Comparison of ENCODE assay signal across 7 cellular contexts in genomic region chr7:74012842-74013249, GRCh38. TPM values are rescaled to one million over a fixed set of nuclear protein-coding genes. Genes with fewer than 3 reads are reported as not detected.
A peak's percentile ranks its signal among the peaks of the same experiment; 100 is the strongest.
DNase-seq lines count a peak whose midpoint lies in the region; ATAC-seq and TF ChIP-seq lines count a peak whose summit lies in the region.

No MANE protein-coding gene starts in this region.

- ATAC-seq in HG02884 (IDR thresholded peaks at IDR 0.05; ENCODE audit: unreplicated experiment), result peak; percentile 98
- peak; percentile 93 for ATAC-seq in RWPE2 (ENCODE audit: low read depth)
- peak; percentile 55 for ATAC-seq in stimulated activated effector memory CD8-positive, alpha-beta T cell treated with anti-CD3 and anti-CD28 coated beads, Interleukin-12 subunit alpha, Interleukin-12 subunit beta, amount 100 ng/mL, for 72 hours
- ATAC-seq in activated T-helper 17 cell treated with anti-CD3 and anti-CD28 coated beads, Interleukin-2, amount 50 U/mL, for 72 hours (replicated peaks), result no peak

- TF ChIP-seq CTCF in RWPE2 (IDR thresholded peaks at IDR 0.05; ENCODE audit: poor library complexity, severe bottlenecking), result no peak

- no peak overlapping the region for H3K4me3 Mint-ChIP-seq in stimulated activated effector memory CD8-positive, alpha-beta T cell treated with anti-CD3 and anti-CD28 coated beads, Interleukin-12 subunit alpha, Interleukin-12 subunit beta, amount 100 ng/mL, for 72 hours
- no peak overlapping the region for H3K4me3 Mint-ChIP-seq in activated T-helper 17 cell treated with anti-CD3 and anti-CD28 coated beads, Interleukin-2, amount 50 U/mL, for 72 hours

- no peaks in the 10 kb centered on the region for H3K36me3 ChIP-seq in RWPE2 (ENCODE audit: low read depth)

- H3K27me3 Mint-ChIP-seq in activated T-helper 17 cell treated with anti-CD3 and anti-CD28 coated beads, Interleukin-2, amount 50 U/mL, for 72 hours, result no peaks in the 10 kb centered on the region

- H3K27ac ChIP-seq in RWPE2 (ENCODE audit: poor library complexity, severe bottlenecking), result peak overlapping the region; percentile 58

- H3K4me3 ChIP-seq in RWPE2 (ENCODE audit: severe bottlenecking), result no peak overlapping the region

- H3K9me3 Mint-ChIP-seq in stimulated activated effector memory CD8-positive, alpha-beta T cell treated with anti-CD3 and anti-CD28 coated beads, Interleukin-12 subunit alpha, Interleukin-12 subunit beta, amount 100 ng/mL, for 72 hours, result no peaks in the 10 kb centered on the region
- no peaks in the 10 kb centered on the region for H3K9me3 Mint-ChIP-seq in activated T-helper 17 cell treated with anti-CD3 and anti-CD28 coated beads, Interleukin-2, amount 50 U/mL, for 72 hours

- peaks cover 13% of the 10 kb centered on the region for H3K4me1 ChIP-seq in RWPE2 (ENCODE audit: insufficient read depth, poor library complexity, severe bottlenecking)

- DNase-seq in GM19240 (ENCODE audit: insufficient read length, low spot score), result peak; percentile 97
- no peak for DNase-seq in RWPE2 (ENCODE audit: low spot score)
- no peak for DNase-seq in stimulated activated effector memory CD8-positive, alpha-beta T cell treated with anti-CD3 and anti-CD28 coated beads, Interleukin-12 subunit alpha, Interleukin-12 subunit beta, amount 100 ng/mL, for 72 hours (ENCODE audit: low spot score in 2 of 2)
- no peak for DNase-seq in NCI-H2196 treated with DMSO at 0.1 percent for 48 hours (lab: John Stamatoyannopoulos, UW; ENCODE audit: unreplicated experiment)
- DNase-seq in AML-193 (lab: John Stamatoyannopoulos, UW), result no peak

- no peaks in the 10 kb centered on the region for H3K4me1 Mint-ChIP-seq in stimulated activated effector memory CD8-positive, alpha-beta T cell treated with anti-CD3 and anti-CD28 coated beads, Interleukin-12 subunit alpha, Interleukin-12 subunit beta, amount 100 ng/mL, for 72 hours
- H3K4me1 Mint-ChIP-seq in activated T-helper 17 cell treated with anti-CD3 and anti-CD28 coated beads, Interleukin-2, amount 50 U/mL, for 72 hours, result no peaks in the 10 kb centered on the region

- H3K36me3 Mint-ChIP-seq in stimulated activated effector memory CD8-positive, alpha-beta T cell treated with anti-CD3 and anti-CD28 coated beads, Interleukin-12 subunit alpha, Interleukin-12 subunit beta, amount 100 ng/mL, for 72 hours, result no peaks in the 10 kb centered on the region
- H3K36me3 Mint-ChIP-seq in activated T-helper 17 cell treated with anti-CD3 and anti-CD28 coated beads, Interleukin-2, amount 50 U/mL, for 72 hours (ENCODE audit: low read depth), result no peaks in the 10 kb centered on the region

- H3K27ac Mint-ChIP-seq in stimulated activated effector memory CD8-positive, alpha-beta T cell treated with anti-CD3 and anti-CD28 coated beads, Interleukin-12 subunit alpha, Interleukin-12 subunit beta, amount 100 ng/mL, for 72 hours, result no peak overlapping the region
- H3K27ac Mint-ChIP-seq in activated T-helper 17 cell treated with anti-CD3 and anti-CD28 coated beads, Interleukin-2, amount 50 U/mL, for 72 hours, result no peak overlapping the region

- no peaks in the 10 kb centered on the region for H3K27me3 ChIP-seq in RWPE2 (ENCODE audit: insufficient read depth, poor library complexity, severe bottlenecking)

- H3K9me3 ChIP-seq in RWPE2 (ENCODE audit: severe bottlenecking), result no peaks in the 10 kb centered on the region

RNA-seq across cellular contexts. Expression of gene ELN, which starts 15.1 kb away (rescaled TPM):
- not detected for total RNA-seq in activated T-helper 17 cell treated with anti-CD3 and anti-CD28 coated beads, Interleukin-2, amount 50 U/mL, for 72 hours
